In genomic region chr20:6993526-6993925, GRCh38 we compare ENCODE assay signal across 15 cellular contexts.
"Had no signal": no experiment of that assay in that cellular context is flagged by ENCODE, and none has a peak within 500 bp of the region (broad histone marks: within the 10 kb centered on the region; RNA-seq: fewer than 3 reads in every experiment).

No MANE protein-coding gene starts in this region.

- H3K36me3 Mint-ChIP-seq: activated naive CD8-positive, alpha-beta T cell treated with anti-CD3 and anti-CD28 coated beads for 36 hours had no signal

- H3K4me1 Mint-ChIP-seq: activated naive CD8-positive, alpha-beta T cell treated with anti-CD3 and anti-CD28 coated beads for 36 hours; stimulated activated naive CD8-positive, alpha-beta T cell treated with anti-CD3 and anti-CD28 coated beads, Interleukin-15, amount 100 ng/mL, for 72 hours had no signal

- H3K4me3 Mint-ChIP-seq: activated naive CD8-positive, alpha-beta T cell treated with anti-CD3 and anti-CD28 coated beads for 36 hours; activated T-helper 1 cell treated with anti-CD3 and anti-CD28 coated beads, Interleukin-12 subunit alpha, Interleukin-12 subunit beta, Interleukin-2, Interleukin-4 antibody, amounts not matched to agents 30 ng/mL and 10 ng/mL and 1 ng/mL, durations not matched to agents 14 hours and 24 hours and 36 hours; effector memory CD8-positive, alpha-beta T cell; stimulated activated naive CD8-positive, alpha-beta T cell treated with anti-CD3 and anti-CD28 coated beads, Interleukin-15, amount 100 ng/mL, for 72 hours had no signal

- H3K9me3 ChIP-seq: upper lobe of left lung had no signal

- FAIRE-seq: small intestine had no signal

- H3K4me3 ChIP-seq: lung, upper lobe of left lung had no signal

- H3K36me3 ChIP-seq: brain microvascular endothelial cell, upper lobe of left lung had no signal

- H3K27me3 ChIP-seq: brain microvascular endothelial cell, upper lobe of left lung had no signal

- H3K27me3 Mint-ChIP-seq: activated naive CD8-positive, alpha-beta T cell treated with anti-CD3 and anti-CD28 coated beads for 36 hours; effector memory CD8-positive, alpha-beta T cell; progenitor cell of endocrine pancreas; stimulated activated naive CD8-positive, alpha-beta T cell treated with anti-CD3 and anti-CD28 coated beads, Interleukin-15, amount 100 ng/mL, for 72 hours had no signal

- H3K27ac Mint-ChIP-seq: activated naive CD8-positive, alpha-beta T cell treated with anti-CD3 and anti-CD28 coated beads for 36 hours; activated T-helper 1 cell treated with anti-CD3 and anti-CD28 coated beads, Interleukin-12 subunit alpha, Interleukin-12 subunit beta, Interleukin-2, Interleukin-4 antibody, amounts not matched to agents 30 ng/mL and 10 ng/mL and 1 ng/mL, durations not matched to agents 14 hours and 24 hours and 36 hours; effector memory CD8-positive, alpha-beta T cell; progenitor cell of endocrine pancreas; stimulated activated naive CD8-positive, alpha-beta T cell treated with anti-CD3 and anti-CD28 coated beads, Interleukin-15, amount 100 ng/mL, for 72 hours had no signal

- ATAC-seq: effector memory CD8-positive, alpha-beta T cell; left colon; right cardiac atrium; stimulated activated naive CD8-positive, alpha-beta T cell treated with anti-CD3 and anti-CD28 coated beads, Interleukin-15, amount 100 ng/mL, for 72 hours had no signal

- DNase-seq: activated CD4-positive, alpha-beta T cell treated with anti-CD3 and anti-CD28 coated beads, Interleukin-2, amount 50 U/mL, for 1 hour; activated naive CD8-positive, alpha-beta T cell treated with anti-CD3 and anti-CD28 coated beads for 36 hours; cerebellar nuclear complex; effector memory CD8-positive, alpha-beta T cell; hypothalamus; left colon; midbrain; right cardiac atrium; small intestine; stimulated activated naive CD8-positive, alpha-beta T cell treated with anti-CD3 and anti-CD28 coated beads, Interleukin-15, amount 100 ng/mL, for 72 hours; upper lobe of left lung had no signal
